ENCODE assay signal across 15 cellular contexts in the genomic region with DNA sequence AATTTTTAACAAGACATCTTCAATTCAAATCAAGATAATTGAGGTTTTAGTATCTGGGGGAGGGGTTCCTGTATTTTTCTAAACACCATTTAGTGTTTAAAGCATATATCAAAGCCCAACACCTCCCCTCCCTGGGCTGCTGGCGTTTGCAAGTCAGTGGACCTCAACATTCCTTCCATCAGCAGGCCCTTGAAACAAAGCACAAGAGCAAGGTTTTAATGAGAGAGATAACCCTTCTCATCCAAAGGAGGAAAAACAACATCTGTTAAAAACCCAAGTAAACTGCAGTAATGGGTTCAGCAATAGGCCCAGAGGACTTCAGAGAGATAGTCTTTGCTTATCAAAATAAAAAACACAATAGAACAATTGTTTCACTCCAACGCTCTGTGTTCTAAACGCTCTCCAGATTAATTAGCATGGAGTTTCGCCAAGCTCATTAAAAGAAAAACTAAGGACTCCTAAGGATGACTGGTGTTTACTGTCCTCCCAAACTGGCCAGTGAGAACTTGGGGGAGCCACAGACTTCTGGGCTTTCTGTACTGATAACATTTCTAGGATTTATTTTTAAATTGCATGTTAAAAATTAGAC. TPM values are rescaled to one million over a fixed set of nuclear protein-coding genes. Genes with fewer than 3 reads are reported as not detected.
A peak's percentile ranks its signal among the peaks of the same experiment; 100 is the strongest.
DNase-seq lines count a peak whose midpoint lies in the region; ATAC-seq and TF ChIP-seq lines count a peak whose summit lies in the region.
"Had no signal": no experiment of that assay in that cellular context is flagged by ENCODE, and none has a peak within 500 bp of the region (broad histone marks: within the 10 kb centered on the region; RNA-seq: fewer than 3 reads in every experiment).

No MANE protein-coding gene starts in this region.

- no peaks in the 10 kb centered on the region for H3K36me3 Mint-ChIP-seq in WTC11
- H3K36me3 Mint-ChIP-seq in activated CD4-positive, alpha-beta T cell treated with anti-CD3 and anti-CD28 coated beads, Interleukin-2, amount 10 ng/mL, durations not matched to agents 24 days and 14 days (ENCODE audit: low read depth), result no peaks in the 10 kb centered on the region
- H3K36me3 Mint-ChIP-seq: immature natural killer cell had no signal

- H3K9me3 ChIP-seq in HCT116 (ENCODE audit: control insufficient read depth in 1 of 2, insufficient read depth in 1 of 2, low read depth in 1 of 2, low read length in 2 of 2) (no peaks in the 10 kb centered on the region), stomach (no peaks in the 10 kb centered on the region)

- H4K20me1 ChIP-seq in HCT116 (ENCODE audit: insufficient read depth), result no peaks in the 10 kb centered on the region

- H3K4me1 ChIP-seq in HCT116 (ENCODE audit: control insufficient read depth in 1 of 2, insufficient read depth in 2 of 2, low read length in 2 of 2) (peaks cover 39 to 56% of the 10 kb centered on the region in 2 experiments), stomach (peaks cover 21 to 51% (median 41%) of the 10 kb centered on the region in 4 donors)

- no peak overlapping the region for H3K4me3 Mint-ChIP-seq in WTC11
- H3K4me3 Mint-ChIP-seq in activated CD4-positive, alpha-beta T cell treated with anti-CD3 and anti-CD28 coated beads, Interleukin-2, amount 10 ng/mL, durations not matched to agents 24 days and 14 days, result no peak overlapping the region

- RAD21 ChIA-PET in HCT116 (lab: Charles Lee; ENCODE audit: low non-redundant PET in 1 of 2, low total read pairs in 2 of 2, uncharacterized antibody in 2 of 2, unreplicated experiment in 2 of 2), result interaction anchor here in 1 of 2 experiments (1.1 kb wide), 1 partner anchor 36 kb away, joined by 3 read pairs; no protein-coding TSS in a partner anchor

- no peak overlapping the region for H2AFZ ChIP-seq in HCT116 (ENCODE audit: low read depth, low read length, poor library complexity, severe bottlenecking)

- WGBS in stomach, 5 donors, result 47 to 55% (median 53%) methylated on average over 4 of the region's 4 CpGs

- peaks cover 18% of the 10 kb centered on the region for H3K79me2 ChIP-seq in HCT116 (ENCODE audit: insufficient read depth, low read length)

- intact Hi-C loops in HCT116 (cut with micrococcal nuclease) (no loop called here), stomach (cut with DNase I; ENCODE audit: low total_unique reads) (no loop called here)
- intact Hi-C loops in activated CD4-positive, alpha-beta T cell treated with anti-CD3 and anti-CD28 coated beads, Interleukin-2, amount 10 ng/mL, durations not matched to agents 24 days and 14 days (cut with micrococcal nuclease), result loop anchor here (10.0 kb wide), 1 partner anchor 52 kb away; no protein-coding TSS in a partner anchor

- peaks cover 39% of the 10 kb centered on the region for H3K4me1 Mint-ChIP-seq in WTC11
- H3K4me1 Mint-ChIP-seq in activated CD4-positive, alpha-beta T cell treated with anti-CD3 and anti-CD28 coated beads, Interleukin-2, amount 10 ng/mL, durations not matched to agents 24 days and 14 days, result peaks cover 4% of the 10 kb centered on the region

- no peaks in the 10 kb centered on the region for H3K9me3 Mint-ChIP-seq in WTC11
- H3K9me3 Mint-ChIP-seq in activated CD4-positive, alpha-beta T cell treated with anti-CD3 and anti-CD28 coated beads, Interleukin-2, amount 10 ng/mL, durations not matched to agents 24 days and 14 days, result no peaks in the 10 kb centered on the region
- H3K9me3 Mint-ChIP-seq: activated B cell treated with CpG ODN at 0.5 μM for 24 hours, immature natural killer cell had no signal

- no peaks in the 10 kb centered on the region for H3K9me2 ChIP-seq in HCT116 (ENCODE audit: insufficient read depth)

- peak overlapping the region; percentile 8 to 16; a peak in 1 of 4 replicates for H3K4me3 ChIP-seq in HCT116 (replicated peaks in 1 of 2; ENCODE audit: low read depth in 1 of 2, low read length in 2 of 2)
- H3K4me3 ChIP-seq in stomach, result no peak overlapping the region
- H3K4me3 ChIP-seq: GM12878 had no signal

- TF ChIP-seq POLR2A in HCT116 (IDR thresholded peaks at IDR 0.05; ENCODE audit: borderline replicate concordance, extremely low read depth, insufficient read depth, insufficient read length) (no peak), stomach (IDR thresholded peaks at IDR 0.05) (no peak)

- CTCF ChIA-PET in HCT116 (lab: Charles Lee), result no interaction called here
- CTCF ChIA-PET in WTC11 (lab: Charles Lee), result interaction anchor here (0.9 kb wide), 1 partner anchor 328 kb away, joined by 3 read pairs; no protein-coding TSS in a partner anchor

- POLR2A ChIA-PET in HCT116 (lab: Charles Lee), result interaction anchor here (1.2 kb wide), 1 partner anchor 37 kb away, joined by 3 read pairs; no protein-coding TSS in a partner anchor
- POLR2A ChIA-PET in WTC11 (lab: Charles Lee), result no interaction called here

- ATAC-seq in HCT116 (peak; percentile 40), WTC11 (peak; percentile 29), GM19397 (IDR thresholded peaks at IDR 0.05; ENCODE audit: unreplicated experiment) (no peak), HG02642 (IDR thresholded peaks at IDR 0.05; ENCODE audit: poor library complexity, unreplicated experiment) (no peak)
- ATAC-seq: GM12878 had no signal

- H3K36me3 ChIP-seq in HCT116 (ENCODE audit: control insufficient read depth in 1 of 2, insufficient read depth in 2 of 2, low read length in 2 of 2), result no peaks in the 10 kb centered on the region
- no peaks in the 10 kb centered on the region for H3K36me3 ChIP-seq in stomach

- TF ChIP-seq RAD21 in HCT116 (IDR thresholded peaks at IDR 0.05; ENCODE audit: low read depth), result no peak

- no peak for TF ChIP-seq EP300 in stomach (IDR thresholded peaks at IDR 0.05)

- peaks cover 38% of the 10 kb centered on the region for H3K27me3 Mint-ChIP-seq in WTC11 (ENCODE audit: low read depth)
- peaks cover 68% of the 10 kb centered on the region for H3K27me3 Mint-ChIP-seq in activated CD4-positive, alpha-beta T cell treated with anti-CD3 and anti-CD28 coated beads, Interleukin-2, amount 10 ng/mL, durations not matched to agents 24 days and 14 days

- H3K27ac Mint-ChIP-seq in WTC11, result no peak overlapping the region
- no peak overlapping the region for H3K27ac Mint-ChIP-seq in activated CD4-positive, alpha-beta T cell treated with anti-CD3 and anti-CD28 coated beads, Interleukin-2, amount 10 ng/mL, durations not matched to agents 24 days and 14 days
- H3K27ac Mint-ChIP-seq: activated B cell treated with CpG ODN at 0.5 μM for 24 hours, immature natural killer cell had no signal

- DNase-seq in HCT116 (ENCODE audit: low read depth, low spot score) (peak; percentile 60), WTC11 (ENCODE audit: low spot score) (no peak), left kidney (ENCODE audit: low read depth, low spot score) (peak; percentile 73), stomach (no peak), SIG-M5 treated with dmso at 0.1 percent for 504 hours (lab: John Stamatoyannopoulos, UW; ENCODE audit: unreplicated experiment) (no peak)
- no peak for DNase-seq in activated CD4-positive, alpha-beta T cell treated with anti-CD3 and anti-CD28 coated beads, Interleukin-2, amount 10 ng/mL, durations not matched to agents 24 days and 14 days
- DNase-seq: activated B cell treated with CpG ODN at 0.5 μM for 24 hours; activated effector memory CD4-positive, alpha-beta T cell treated with anti-CD3 and anti-CD28 coated beads, Interleukin-2, amount 50 U/mL, for 16 hours; Calu3; effector memory CD4-positive, alpha-beta T cell; immature natural killer cell; NCI-H146 had no signal

- H3K27me3 ChIP-seq in HCT116 (ENCODE audit: insufficient read depth, low read length) (no peaks in the 10 kb centered on the region), stomach (peaks cover 0 to 26% (median 9%) of the 10 kb centered on the region in 3 donors)

- TF ChIP-seq CTCF in HCT116 (IDR thresholded peaks at IDR 0.05 in 2 of 3, conservative IDR thresholded peaks at IDR 0.05 in 1 of 3; ENCODE audit: borderline replicate concordance in 1 of 3, insufficient read depth in 1 of 3, low read depth in 2 of 3, low read length in 2 of 3), result no peak
- TF ChIP-seq CTCF in WTC11 (IDR thresholded peaks at IDR 0.05), result no peak
- no peak for TF ChIP-seq CTCF in stomach (IDR thresholded peaks at IDR 0.05)

- H3K9ac ChIP-seq in HCT116 (ENCODE audit: low read length), result peak overlapping the region; percentile 60; the same call in 1 of the 2 replicates

- H3K27ac ChIP-seq in HCT116 (ENCODE audit: low read depth, low read length), result peak overlapping the region; percentile 75; the same call in 1 of the 2 replicates
- peak overlapping the region in 3 of 5 donors; percentile 79 to 89 (median 84) for H3K27ac ChIP-seq in stomach

- H3K4me2 ChIP-seq in HCT116 (ENCODE audit: low read length), result peak overlapping the region; percentile 81

- BruUV-seq in HCT116 (replicated peaks; lab: Mats Ljungman, UMichigan), result no TSS peak

TF ChIP-seq in HCT116, 20 proteins besides CTCF, POLR2A, EP300 and RAD21:
- no peak for TF ChIP-seq CBX3 (IDR thresholded peaks at IDR 0.05; ENCODE audit: low read depth)
- TF ChIP-seq EGR1 (IDR thresholded peaks at IDR 0.05; ENCODE audit: low read depth), result no peak
TF ChIP-seq in HCT116: peak in this region for 0.

TF ChIP-seq in WTC11, 78 proteins besides CTCF, POLR2A, EP300 and RAD21:
- no peak for TF ChIP-seq FOXK1 (CRISPR knock-in tag; IDR thresholded peaks at IDR 0.05)
- no peak for TF ChIP-seq RELA (CRISPR knock-in tag; IDR thresholded peaks at IDR 0.05; ENCODE audit: borderline replicate concordance)
- no peak for TF ChIP-seq CREM (CRISPR knock-in tag; IDR thresholded peaks at IDR 0.05)
- TF ChIP-seq, protein P1, sequence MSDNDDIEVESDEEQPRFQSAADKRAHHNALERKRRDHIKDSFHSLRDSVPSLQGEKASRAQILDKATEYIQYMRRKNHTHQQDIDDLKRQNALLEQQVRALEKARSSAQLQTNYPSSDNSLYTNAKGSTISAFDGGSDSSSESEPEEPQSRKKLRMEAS (CRISPR knock-in tag; IDR thresholded peaks at IDR 0.05), result no peak
- TF ChIP-seq SMAD4 (CRISPR knock-in tag; IDR thresholded peaks at IDR 0.05), result no peak
TF ChIP-seq in WTC11: peak in this region for 0.

RNA-seq across cellular contexts. Expression of a gene that starts 2.5 kb away (rescaled TPM):
- 17.5 TPM for total RNA-seq in HCT116 (2021; ENCODE audit: unreplicated experiment)
- polyA plus RNA-seq in HCT116 (2012), result 7.3 and 7.9 TPM in 2 replicates
- 1.7 to 2.2 TPM (median 1.8 TPM) in 3 replicates for total RNA-seq in WTC11 (2021)
- 10 to 100 TPM in 4 of 5 donors, 1 to 10 TPM in 1; 3.5 to 30.3 (median 20.2) TPM for total RNA-seq in stomach
- polyA plus RNA-seq in stomach, result 1 to 10 TPM; 1.6 to 2.2 (median 1.7) TPM
- total RNA-seq in activated CD4-positive, alpha-beta T cell treated with anti-CD3 and anti-CD28 coated beads, Interleukin-2, amount 10 ng/mL, durations not matched to agents 24 days and 14 days, result 0.19 and 0.21 TPM in 2 replicates
- total RNA-seq: activated B cell treated with CpG ODN at 0.5 μM for 24 hours had no signal
- polyA plus RNA-seq: GM12878 had no signal

Comparison
In these comparisons a context has a peak if more than half of its experiments do, and no peak if none do; other contexts are left out.
1. ATAC-seq: peak in HCT116 (single experiment) and WTC11 (single experiment); none in GM19397 (single experiment) and HG02642 (single experiment).
2. DNase-seq: peak in HCT116 (single experiment) and left kidney (single experiment); none in WTC11 (single experiment), stomach (single experiment), SIG-M5 treated with dmso at 0.1 percent for 504 hours (single experiment) and activated CD4-positive, alpha-beta T cell treated with anti-CD3 and anti-CD28 coated beads, Interleukin-2, amount 10 ng/mL, durations not matched to agents 24 days and 14 days (single experiment).
3. H3K4me3 ChIP-seq: peak in HCT116 (2 of 2); none in stomach (0 of 4).